Comparison of ENCODE assay signal across 19 cellular contexts in the genomic region with DNA sequence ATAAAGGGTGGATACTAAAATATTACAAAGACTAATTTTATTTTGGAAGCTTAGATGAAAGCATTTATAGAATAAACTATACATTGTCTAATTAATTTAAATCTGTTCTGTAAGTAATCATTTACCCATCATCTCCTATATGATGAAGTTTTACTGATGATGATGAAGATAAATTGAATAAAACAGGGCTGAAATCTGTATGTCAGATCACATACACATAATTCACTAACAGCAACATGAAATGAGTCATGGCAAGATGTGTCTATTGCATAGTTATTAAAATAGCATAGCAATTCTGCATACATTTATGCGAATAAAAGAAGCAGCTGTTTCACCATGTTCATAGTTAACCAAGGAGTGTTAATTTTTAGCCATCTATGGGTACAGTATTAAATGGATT.
DNase-seq lines count a peak whose midpoint lies in the region; ATAC-seq and TF ChIP-seq lines count a peak whose summit lies in the region.
"Had no signal": no experiment of that assay in that cellular context is flagged by ENCODE, and none has a peak within 500 bp of the region (broad histone marks: within the 10 kb centered on the region; RNA-seq: fewer than 3 reads in every experiment).

No MANE protein-coding gene starts in this region.

- DNase-seq in SK-N-SH (no peak), SK-N-DZ (ENCODE audit: low spot score) (peak; percentile 25), NCI-H2171 treated with DMSO at 0.1 percent for 48 hours (lab: John Stamatoyannopoulos, UW) (no peak), DMS79 treated with DMSO at 0.1 percent for 48 hours (lab: John Stamatoyannopoulos, UW) (no peak)
- DNase-seq: AML-193; Caco-2; Calu3; CD4-positive, alpha-beta T cell; CD8-positive, alpha-beta T cell; DND-41; EL; GDM1 had no signal

- no peak for ATAC-seq in SK-N-SH treated with all-trans-retinoic acid at 6 μM for 48 hours
- ATAC-seq: A549; CD8-positive, alpha-beta T cell; GM12878 had no signal

- H3K9me2 ChIP-seq in SK-N-SH (no peaks in the 10 kb centered on the region; the same call in 1 of the 2 replicates), neural cell (ENCODE audit: insufficient read depth, low read length) (no peaks in the 10 kb centered on the region)

- H3K4me1 ChIP-seq in SK-N-SH (ENCODE audit: control insufficient read depth in 1 of 2, insufficient read depth in 2 of 2, low read depth in 1 of 2, low read length in 1 of 2), result peaks cover 8 to 30% of the 10 kb centered on the region in 2 experiments; a peak in 2 of 4 replicates
- H3K4me1 ChIP-seq: A549; BLaER1 treated with 17β-estradiol and CSF1 and Interleukin-3, amounts not matched to agents 10 nM and 100 nM; Caco-2 had no signal

- no peak overlapping the region for H3K4me3 ChIP-seq in SK-N-SH (ENCODE audit: low read depth in 2 of 2, low read length in 1 of 2)
- no peak overlapping the region for H3K4me3 ChIP-seq in neural cell (ENCODE audit: low read length)
- H3K4me3 ChIP-seq: A549; BLaER1 treated with 17β-estradiol and CSF1 and Interleukin-3, amounts not matched to agents 10 nM and 100 nM; GM12878 had no signal

- H3K36me3 ChIP-seq in SK-N-SH (replicated peaks in 1 of 2; ENCODE audit: control insufficient read depth in 1 of 2, insufficient read depth in 2 of 2, low read length in 1 of 2), result no peaks in the 10 kb centered on the region
- no peaks in the 10 kb centered on the region for H3K36me3 ChIP-seq in neural cell (ENCODE audit: insufficient read depth, low read length)
- H3K36me3 ChIP-seq: BLaER1 treated with 17β-estradiol and CSF1 and Interleukin-3, amounts not matched to agents 10 nM and 100 nM had no signal

- H2AFZ ChIP-seq in SK-N-SH (ENCODE audit: low read depth) (no peak overlapping the region), neural cell (ENCODE audit: low read depth, low read length) (no peak overlapping the region)

- WGBS in SK-N-SH (ENCODE audit: low lambda C conversion rate), result 18% methylated on average over 1 of the region's 1 CpG

- H3K27ac ChIP-seq in SK-N-SH (ENCODE audit: low read depth in 2 of 2, low read length in 1 of 2), result peak overlapping the region in 1 of 2 experiments; percentile 94; a peak in 2 of 4 replicates
- H3K27ac ChIP-seq in neural cell (ENCODE audit: low read length), result no peak overlapping the region
- H3K27ac ChIP-seq: 22Rv1; A549; BLaER1 treated with 17β-estradiol and CSF1 and Interleukin-3, amounts not matched to agents 10 nM and 100 nM; C4-2B had no signal

- POLR2A ChIA-PET in SK-N-SH (lab: Yijun Ruan, JAX), result no interaction called here

- CTCF ChIA-PET in SK-N-SH (lab: Yijun Ruan, JAX), result interaction anchor here (1.7 kb wide), 2 partner anchors 78 to 140 kb away, joined by 4 to 5 read pairs; no protein-coding TSS in a partner anchor

- peaks cover 13% of the 10 kb centered on the region for H4K20me1 ChIP-seq in SK-N-SH (ENCODE audit: insufficient read depth)
- no peaks in the 10 kb centered on the region for H4K20me1 ChIP-seq in neural cell (ENCODE audit: insufficient read depth)
- H4K20me1 ChIP-seq: BLaER1 treated with 17β-estradiol and CSF1 and Interleukin-3, amounts not matched to agents 10 nM and 100 nM had no signal

- H3K4me2 ChIP-seq in SK-N-SH (no peak overlapping the region), neural cell (ENCODE audit: low read length) (peak overlapping the region; percentile 20)
- H3K4me2 ChIP-seq: A549; BLaER1 treated with 17β-estradiol and CSF1 and Interleukin-3, amounts not matched to agents 10 nM and 100 nM had no signal

- H3K79me2 ChIP-seq in SK-N-SH (ENCODE audit: insufficient read depth) (peaks cover 45% of the 10 kb centered on the region; the same call in 1 of the 2 replicates), neural cell (replicated peaks; ENCODE audit: insufficient read depth, low read length) (no peaks in the 10 kb centered on the region)

- no peak overlapping the region for H3K9ac ChIP-seq in SK-N-SH
- no peak overlapping the region for H3K9ac ChIP-seq in neural cell (ENCODE audit: low read length)
- H3K9ac ChIP-seq: BLaER1 treated with 17β-estradiol and CSF1 and Interleukin-3, amounts not matched to agents 10 nM and 100 nM had no signal

- H3F3A ChIP-seq in SK-N-SH (replicated peaks; ENCODE audit: insufficient read depth), result peaks cover 4% of the 10 kb centered on the region
- H3F3A ChIP-seq in neural cell (ENCODE audit: insufficient read depth, low read length, poor library complexity, severe bottlenecking), result no peaks in the 10 kb centered on the region

- TF ChIP-seq RAD21 in SK-N-SH (IDR thresholded peaks at IDR 0.05; ENCODE audit: low read length) (no peak), neural cell (conservative IDR thresholded peaks at IDR 0.05) (no peak)

- H3K9me3 ChIP-seq in SK-N-SH, result no peaks in the 10 kb centered on the region
- no peaks in the 10 kb centered on the region for H3K9me3 ChIP-seq in neural cell (ENCODE audit: low read length)
- H3K9me3 ChIP-seq: A549; BLaER1 treated with 17β-estradiol and CSF1 and Interleukin-3, amounts not matched to agents 10 nM and 100 nM; Caco-2 had no signal

- TF ChIP-seq CTCF in SK-N-SH (IDR thresholded peaks at IDR 0.05) (no peak), neural cell (IDR thresholded peaks at IDR 0.05; ENCODE audit: poor library complexity, severe bottlenecking) (no peak)

- H3K27me3 ChIP-seq in SK-N-SH (ENCODE audit: insufficient read depth) (no peaks in the 10 kb centered on the region), neural cell (ENCODE audit: insufficient read depth, low read depth, low read length) (no peaks in the 10 kb centered on the region)
- H3K27me3 ChIP-seq: BLaER1 treated with 17β-estradiol and CSF1 and Interleukin-3, amounts not matched to agents 10 nM and 100 nM had no signal

- TF ChIP-seq EP300 in SK-N-SH (IDR thresholded peaks at IDR 0.05; ENCODE audit: borderline replicate concordance in 1 of 2, low read depth in 1 of 2, low read length in 1 of 2), result peak in 1 of 2 experiments; percentile 70; a peak in 2 of 4 replicates
- no peak for TF ChIP-seq EP300 in neural cell (conservative IDR thresholded peaks at IDR 0.05; ENCODE audit: poor library complexity, severe bottlenecking)

TF ChIP-seq in SK-N-SH, 30 proteins besides CTCF, POLR2A, EP300 and RAD21:
- TF ChIP-seq, protein P1, sequence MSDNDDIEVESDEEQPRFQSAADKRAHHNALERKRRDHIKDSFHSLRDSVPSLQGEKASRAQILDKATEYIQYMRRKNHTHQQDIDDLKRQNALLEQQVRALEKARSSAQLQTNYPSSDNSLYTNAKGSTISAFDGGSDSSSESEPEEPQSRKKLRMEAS (IDR thresholded peaks at IDR 0.05; ENCODE audit: low read depth), result no peak
- peak; percentile 14; the same call in 1 of the 2 replicates for TF ChIP-seq GATA2 (CRISPR knock-in tag; IDR thresholded peaks at IDR 0.05)

TF ChIP-seq in SK-N-SH treated with all-trans-retinoic acid at 6 μM for 48 hours, 23 proteins besides CTCF, POLR2A, EP300 and RAD21 (continues in another document):
- TF ChIP-seq ARNTL (CRISPR knock-in tag; IDR thresholded peaks at IDR 0.05; ENCODE audit: borderline replicate concordance, low read depth), result no peak
- no peak for TF ChIP-seq POU6F1 (CRISPR knock-in tag; IDR thresholded peaks at IDR 0.05; ENCODE audit: borderline replicate concordance, low read depth)
- TF ChIP-seq TOX (CRISPR knock-in tag; IDR thresholded peaks at IDR 0.05; ENCODE audit: borderline replicate concordance), result no peak
- TF ChIP-seq TCF4 (CRISPR knock-in tag; IDR thresholded peaks at IDR 0.05; ENCODE audit: borderline replicate concordance), result no peak

TF ChIP-seq in neural cell, 6 proteins besides CTCF, POLR2A, EP300 and RAD21:
- TF ChIP-seq POLR2AphosphoS5 (IDR thresholded peaks at IDR 0.05), result no peak
- no peak for TF ChIP-seq EZH2 (IDR thresholded peaks at IDR 0.05; ENCODE audit: borderline replicate concordance, insufficient read depth, low read length, poor library complexity, severe bottlenecking)
- TF ChIP-seq TAF1 (IDR thresholded peaks at IDR 0.05; ENCODE audit: low read depth), result no peak
- TF ChIP-seq SMC3 (conservative IDR thresholded peaks at IDR 0.05; ENCODE audit: poor library complexity), result no peak
- TF ChIP-seq MXI1 (conservative IDR thresholded peaks at IDR 0.05; ENCODE audit: poor library complexity, severe bottlenecking), result no peak
- TF ChIP-seq, protein P2, sequence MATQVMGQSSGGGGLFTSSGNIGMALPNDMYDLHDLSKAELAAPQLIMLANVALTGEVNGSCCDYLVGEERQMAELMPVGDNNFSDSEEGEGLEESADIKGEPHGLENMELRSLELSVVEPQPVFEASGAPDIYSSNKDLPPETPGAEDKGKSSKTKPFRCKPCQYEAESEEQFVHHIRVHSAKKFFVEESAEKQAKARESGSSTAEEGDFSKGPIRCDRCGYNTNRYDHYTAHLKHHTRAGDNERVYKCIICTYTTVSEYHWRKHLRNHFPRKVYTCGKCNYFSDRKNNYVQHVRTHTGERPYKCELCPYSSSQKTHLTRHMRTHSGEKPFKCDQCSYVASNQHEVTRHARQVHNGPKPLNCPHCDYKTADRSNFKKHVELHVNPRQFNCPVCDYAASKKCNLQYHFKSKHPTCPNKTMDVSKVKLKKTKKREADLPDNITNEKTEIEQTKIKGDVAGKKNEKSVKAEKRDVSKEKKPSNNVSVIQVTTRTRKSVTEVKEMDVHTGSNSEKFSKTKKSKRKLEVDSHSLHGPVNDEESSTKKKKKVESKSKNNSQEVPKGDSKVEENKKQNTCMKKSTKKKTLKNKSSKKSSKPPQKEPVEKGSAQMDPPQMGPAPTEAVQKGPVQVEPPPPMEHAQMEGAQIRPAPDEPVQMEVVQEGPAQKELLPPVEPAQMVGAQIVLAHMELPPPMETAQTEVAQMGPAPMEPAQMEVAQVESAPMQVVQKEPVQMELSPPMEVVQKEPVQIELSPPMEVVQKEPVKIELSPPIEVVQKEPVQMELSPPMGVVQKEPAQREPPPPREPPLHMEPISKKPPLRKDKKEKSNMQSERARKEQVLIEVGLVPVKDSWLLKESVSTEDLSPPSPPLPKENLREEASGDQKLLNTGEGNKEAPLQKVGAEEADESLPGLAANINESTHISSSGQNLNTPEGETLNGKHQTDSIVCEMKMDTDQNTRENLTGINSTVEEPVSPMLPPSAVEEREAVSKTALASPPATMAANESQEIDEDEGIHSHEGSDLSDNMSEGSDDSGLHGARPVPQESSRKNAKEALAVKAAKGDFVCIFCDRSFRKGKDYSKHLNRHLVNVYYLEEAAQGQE (IDR thresholded peaks at IDR 0.05; ENCODE audit: borderline replicate concordance), result no peak
